Comparison of ENCODE assay signal across 9 cellular contexts in genomic region chr17:17186051-17186450, GRCh38. TPM values are rescaled to one million over a fixed set of nuclear protein-coding genes. Genes with fewer than 3 reads are reported as not detected.
DNase-seq lines count a peak whose midpoint lies in the region; ATAC-seq and TF ChIP-seq lines count a peak whose summit lies in the region.
"Had no signal": no experiment of that assay in that cellular context is flagged by ENCODE, and none has a peak within 500 bp of the region (broad histone marks: within the 10 kb centered on the region; RNA-seq: fewer than 3 reads in every experiment).

No MANE protein-coding gene starts in this region.

- ATAC-seq in esophagus mucosa = peak; percentile 78
- no peak for ATAC-seq in GM19463 (IDR thresholded peaks at IDR 0.05; ENCODE audit: unreplicated experiment)
- ATAC-seq in GM21423 (IDR thresholded peaks at IDR 0.05; ENCODE audit: unreplicated experiment) = no peak

- H3K4me1 Mint-ChIP-seq in chondrocyte (ENCODE audit: low read depth) = peaks cover 63% of the 10 kb centered on the region

- H3K27ac Mint-ChIP-seq in chondrocyte (ENCODE audit: unreplicated experiment) = no peak overlapping the region

- no peak overlapping the region for H3K4me3 Mint-ChIP-seq in chondrocyte (ENCODE audit: unreplicated experiment)

- peaks cover 26% of the 10 kb centered on the region for H3K36me3 Mint-ChIP-seq in chondrocyte (ENCODE audit: low read depth)

- H3K27me3 Mint-ChIP-seq in chondrocyte (ENCODE audit: low read depth) = no peaks in the 10 kb centered on the region

- no peak for TF ChIP-seq CTCF in GM20000 (IDR thresholded peaks at IDR 0.05; ENCODE audit: extremely low read depth, missing control alignments)
- no peak for TF ChIP-seq CTCF in chondrocyte (IDR thresholded peaks at IDR 0.05)

- DNase-seq in GM20000 (ENCODE audit: low spot score) (peak; percentile 61), kidney tubule cell (ENCODE audit: low spot score) (no peak), chondrocyte (ENCODE audit: low spot score) (no peak)
- DNase-seq in activated CD4-positive, alpha-beta T cell treated with anti-CD3 and anti-CD28 coated beads for 48 hours = peak; percentile 78
- DNase-seq in stimulated activated CD4-positive, alpha-beta T cell treated with anti-CD3 and anti-CD28 coated beads, TNF-alpha, amount 100 ng/mL, for 48 hours (ENCODE audit: low read depth in 3 of 3) = peak in 2 of 3 donors; percentile 41 to 42
- DNase-seq: NCI-H345 had no signal

- no peaks in the 10 kb centered on the region for H3K9me3 Mint-ChIP-seq in chondrocyte (ENCODE audit: low read depth)

RNA-seq across cellular contexts. Expression of gene PLD6, which starts 20.1 kb away (rescaled TPM):
- total RNA-seq in esophagus mucosa (0.44 TPM), chondrocyte (0.55 to 0.68 TPM (median 0.64 TPM) in 3 replicates)

RNA-seq across cellular contexts. Expression of gene FLCN, which starts 50.9 kb away (rescaled TPM):
- total RNA-seq in esophagus mucosa (16.5 TPM), chondrocyte (59.0 to 73.1 TPM (median 71.2 TPM) in 3 replicates)

Comparison
In these comparisons a context has a peak if more than half of its experiments do, and no peak if none do; other contexts are left out.
1. DNase-seq: peak in GM20000 (single experiment), activated CD4-positive, alpha-beta T cell treated with anti-CD3 and anti-CD28 coated beads for 48 hours (single experiment) and stimulated activated CD4-positive, alpha-beta T cell treated with anti-CD3 and anti-CD28 coated beads, TNF-alpha, amount 100 ng/mL, for 48 hours (2 of 3); none in kidney tubule cell (single experiment) and chondrocyte (single experiment).